In the genomic region with DNA sequence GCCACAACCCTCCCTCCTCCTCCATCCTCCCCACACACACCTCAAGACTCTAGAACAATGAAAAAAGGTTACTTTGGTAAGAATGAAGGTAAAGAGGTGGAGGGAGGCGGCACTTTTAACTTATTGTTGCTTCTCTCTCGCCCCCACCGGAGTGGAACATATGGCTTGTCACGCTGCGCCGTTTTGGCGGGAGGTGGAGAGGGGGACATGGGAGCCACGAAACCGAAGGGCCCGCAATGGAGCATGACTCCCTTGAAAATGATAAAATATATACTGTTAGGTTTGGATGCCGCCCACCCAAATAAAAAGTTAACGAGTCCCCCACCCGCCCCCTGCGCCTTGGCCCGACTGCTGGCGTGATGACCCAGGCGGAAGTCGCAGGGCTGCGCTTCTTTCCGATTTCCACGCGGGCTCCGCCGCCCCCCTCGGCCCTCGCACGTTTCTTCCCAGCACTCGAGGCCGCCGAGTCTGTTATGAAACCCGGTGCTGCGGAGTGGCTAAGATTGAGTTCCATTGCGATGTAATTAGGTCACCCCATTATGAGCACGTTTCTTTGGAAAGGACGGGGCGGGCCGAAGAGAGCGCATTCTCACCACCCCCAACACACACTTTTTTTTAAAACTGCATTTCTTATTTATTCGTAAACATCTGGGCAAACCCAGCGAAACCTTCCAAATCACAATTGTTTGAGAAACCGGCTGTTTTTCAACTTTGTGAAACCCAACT, we compare ENCODE assay signal across 8 cellular contexts. TPM values are rescaled to one million over a fixed set of nuclear protein-coding genes. Genes with fewer than 3 reads are reported as not detected.
DNase-seq lines count a peak whose midpoint lies in the region; ATAC-seq and TF ChIP-seq lines count a peak whose summit lies in the region.

No MANE protein-coding gene starts in this region.

- H3K36me3 Mint-ChIP-seq in activated T-helper 2 cell treated with anti-CD3 and anti-CD28 coated beads, Interferon-gamma antibody, Interleukin-2, Interleukin-4, amounts not matched to agents 10 μg/mL and 5 μg/mL and 100 μg/mL, durations not matched to agents 14 hours and 24 hours and 36 hours (ENCODE audit: low read depth) = peaks cover 25% of the 10 kb centered on the region

- peaks cover 6% of the 10 kb centered on the region for H3K9me3 Mint-ChIP-seq in activated T-helper 2 cell treated with anti-CD3 and anti-CD28 coated beads, Interferon-gamma antibody, Interleukin-2, Interleukin-4, amounts not matched to agents 10 μg/mL and 5 μg/mL and 100 μg/mL, durations not matched to agents 14 hours and 24 hours and 36 hours

- H3K4me1 Mint-ChIP-seq in activated T-helper 2 cell treated with anti-CD3 and anti-CD28 coated beads, Interferon-gamma antibody, Interleukin-2, Interleukin-4, amounts not matched to agents 10 μg/mL and 5 μg/mL and 100 μg/mL, durations not matched to agents 14 hours and 24 hours and 36 hours (ENCODE audit: low read depth) = peaks cover 38% of the 10 kb centered on the region

- H3K36me3 ChIP-seq in OCI-LY3 (replicated peaks; ENCODE audit: low read depth, low read length) = peaks cover 29% of the 10 kb centered on the region
- peaks cover 22% of the 10 kb centered on the region for H3K36me3 ChIP-seq in neuron (ENCODE audit: insufficient read depth, low read length)

- no peak for ATAC-seq in HG02870 (IDR thresholded peaks at IDR 0.05; ENCODE audit: unreplicated experiment)

- peak overlapping the region; percentile 99 for H3K9ac ChIP-seq in OCI-LY3 (ENCODE audit: low read length)

- H3K27me3 Mint-ChIP-seq in activated T-helper 2 cell treated with anti-CD3 and anti-CD28 coated beads, Interferon-gamma antibody, Interleukin-2, Interleukin-4, amounts not matched to agents 10 μg/mL and 5 μg/mL and 100 μg/mL, durations not matched to agents 14 hours and 24 hours and 36 hours (ENCODE audit: low read depth) = no peaks in the 10 kb centered on the region

- intact Hi-C loops in activated T-helper 2 cell treated with anti-CD3 and anti-CD28 coated beads, Interferon-gamma antibody, Interleukin-2, Interleukin-4, amounts not matched to agents 10 μg/mL and 5 μg/mL and 100 μg/mL, durations not matched to agents 14 hours and 24 hours and 36 hours (cut with micrococcal nuclease) = loop anchor here (1.0 to 5.0 kb wide), 3 partner anchors 109 to 977 kb away; partner anchors contain the start of genes RAD51B and ZFYVE26

- H3K4me1 ChIP-seq in OCI-LY3 (ENCODE audit: low read length) = peaks cover 46% of the 10 kb centered on the region
- peaks cover 31% of the 10 kb centered on the region for H3K4me1 ChIP-seq in neuron (ENCODE audit: insufficient read depth, low read length)

- H3K27me3 ChIP-seq in OCI-LY3 (ENCODE audit: low read depth, low read length) = no peaks in the 10 kb centered on the region
- H3K27me3 ChIP-seq in neuron (ENCODE audit: insufficient read depth, low read length) = no peaks in the 10 kb centered on the region

- peak overlapping the region; percentile 81 for H3K4me2 ChIP-seq in OCI-LY3 (ENCODE audit: low read length)

- peaks cover 27% of the 10 kb centered on the region for H4K20me1 ChIP-seq in OCI-LY3 (ENCODE audit: insufficient read depth, low read length)

- DNase-seq in DMS153 (lab: John Stamatoyannopoulos, UW) (peak; percentile 19), DMS153 treated with DMSO at 0.1 percent for 48 hours (lab: John Stamatoyannopoulos, UW; ENCODE audit: unreplicated experiment) (no peak), fibroblast of the aortic adventitia (ENCODE audit: low read depth) (peak; percentile 94)
- DNase-seq in activated T-helper 2 cell treated with anti-CD3 and anti-CD28 coated beads, Interferon-gamma antibody, Interleukin-2, Interleukin-4, amounts not matched to agents 10 μg/mL and 5 μg/mL and 100 μg/mL, durations not matched to agents 14 hours and 24 hours and 36 hours (ENCODE audit: low spot score) = peak; percentile 76

- H3K9me3 ChIP-seq in OCI-LY3 (ENCODE audit: insufficient read depth, low read length) (peaks cover 4% of the 10 kb centered on the region; the same call in 1 of the 2 replicates), neuron (ENCODE audit: low read length) (no peaks in the 10 kb centered on the region)

- peak overlapping the region; percentile 99 for H3K27ac Mint-ChIP-seq in activated T-helper 2 cell treated with anti-CD3 and anti-CD28 coated beads, Interferon-gamma antibody, Interleukin-2, Interleukin-4, amounts not matched to agents 10 μg/mL and 5 μg/mL and 100 μg/mL, durations not matched to agents 14 hours and 24 hours and 36 hours

- H3K4me3 Mint-ChIP-seq in activated T-helper 2 cell treated with anti-CD3 and anti-CD28 coated beads, Interferon-gamma antibody, Interleukin-2, Interleukin-4, amounts not matched to agents 10 μg/mL and 5 μg/mL and 100 μg/mL, durations not matched to agents 14 hours and 24 hours and 36 hours (ENCODE audit: low read depth) = peak overlapping the region; percentile 92

- H3K79me2 ChIP-seq in OCI-LY3 (ENCODE audit: low read length) = peaks cover 56% of the 10 kb centered on the region

- H3K4me3 ChIP-seq in OCI-LY3 (ENCODE audit: low read length) = peak overlapping the region; percentile 89
- H3K4me3 ChIP-seq in fibroblast of the aortic adventitia (ENCODE audit: low read depth, low read length) = peak overlapping the region; percentile 99
- peak overlapping the region; percentile 99 for H3K4me3 ChIP-seq in neuron (ENCODE audit: low read length)

- H3K27ac ChIP-seq in OCI-LY3 (ENCODE audit: low read length) (peak overlapping the region; percentile 92), temporal lobe (ENCODE audit: low read depth, low read length) (peak overlapping the region; percentile 95)

- H2AFZ ChIP-seq in OCI-LY3 (ENCODE audit: low read depth, low read length) = peak overlapping the region; percentile 17; the same call in 1 of the 2 replicates
- no peak overlapping the region for H2AFZ ChIP-seq in neuron (ENCODE audit: low read depth, low read length)

- TF ChIP-seq CTCF in OCI-LY3 (IDR thresholded peaks at IDR 0.05; ENCODE audit: low read depth, low read length) (no peak), fibroblast of the aortic adventitia (IDR thresholded peaks at IDR 0.05; ENCODE audit: insufficient read depth, low read length) (no peak)

RNA-seq across cellular contexts. Expression of gene ZFP36L1, which starts 1.4 kb away (rescaled TPM):
- 70.0 and 73.4 TPM in 2 replicates for total RNA-seq in activated T-helper 2 cell treated with anti-CD3 and anti-CD28 coated beads, Interferon-gamma antibody, Interleukin-2, Interleukin-4, amounts not matched to agents 10 μg/mL and 5 μg/mL and 100 μg/mL, durations not matched to agents 14 hours and 24 hours and 36 hours
- total RNA-seq in fibroblast of the aortic adventitia (ENCODE audit: low replicate concordance) (24.1 and 53.8 TPM in 2 replicates), temporal lobe (17.7 TPM)
